In genomic region chr2:45879936-45880335, GRCh38 we compare ENCODE assay signal across 18 cellular contexts.
DNase-seq lines count a peak whose midpoint lies in the region; ATAC-seq and TF ChIP-seq lines count a peak whose summit lies in the region.
"Had no signal": no experiment of that assay in that cellular context is flagged by ENCODE, and none has a peak within 500 bp of the region (broad histone marks: within the 10 kb centered on the region; RNA-seq: fewer than 3 reads in every experiment).

No MANE protein-coding gene starts in this region.

- H3K79me2 ChIP-seq in Karpas-422 (ENCODE audit: low read length), result peaks cover 94% of the 10 kb centered on the region

- H3K4me1 ChIP-seq in Karpas-422 (ENCODE audit: low read length) (peaks cover 47% of the 10 kb centered on the region), sigmoid colon (peaks cover 0 to 56% (median 55%) of the 10 kb centered on the region in 4 donors)
- H3K4me1 ChIP-seq: A549, Caco-2 had no signal

- no peak overlapping the region for H3K4me3 Mint-ChIP-seq in naive B cell
- H3K4me3 Mint-ChIP-seq: B cell; CD4-positive, alpha-beta T cell; CD8-positive, alpha-beta T cell had no signal

- no peak for TF ChIP-seq POLR2A in sigmoid colon (IDR thresholded peaks at IDR 0.05)

- H3K9me3 Mint-ChIP-seq in naive B cell, result peaks cover 7 to 32% (median 20%) of the 10 kb centered on the region in 7 donors

- no peaks in the 10 kb centered on the region for H3K9me2 ChIP-seq in Karpas-422 (replicated peaks; ENCODE audit: insufficient read depth, low read length)

- WGBS in sigmoid colon, 2 donors, result 97% methylated on average over 2 of the region's 2 CpGs

- H3K9ac ChIP-seq in Karpas-422 (ENCODE audit: low read length), result no peak overlapping the region
- H3K9ac ChIP-seq: BLaER1 treated with 17β-estradiol and CSF1 and Interleukin-3, amounts not matched to agents 10 nM and 100 nM had no signal

- H3K27ac Mint-ChIP-seq in naive B cell, result peak overlapping the region in 4 of 6 donors; percentile 3 to 46 (median 36)
- H3K27ac Mint-ChIP-seq: B cell; CD4-positive, alpha-beta T cell; CD8-positive, alpha-beta T cell had no signal

- H3K9me3 ChIP-seq in Karpas-422 (ENCODE audit: low read length), result 0 out of 2 replicates have a peak, but pooled peaks cover 9% of the 10 kb centered on the region
- peaks cover 0 to 9% (median 2%) of the 10 kb centered on the region in 4 donors for H3K9me3 ChIP-seq in sigmoid colon

- H3K36me3 Mint-ChIP-seq in naive B cell, result peaks cover 35 to 44% of the 10 kb centered on the region in 2 donors

- H3K27me3 Mint-ChIP-seq in naive B cell, result no peaks in the 10 kb centered on the region
- H3K27me3 Mint-ChIP-seq: B cell; CD4-positive, alpha-beta T cell had no signal

- peak overlapping the region; percentile 17; the same call in 1 of the 2 replicates for H3K27ac ChIP-seq in Karpas-422 (ENCODE audit: low read length)
- peak overlapping the region in 3 of 4 donors; percentile 48 to 70 (median 66) for H3K27ac ChIP-seq in sigmoid colon
- H3K27ac ChIP-seq: 22Rv1; A549; BLaER1 treated with 17β-estradiol and CSF1 and Interleukin-3, amounts not matched to agents 10 nM and 100 nM; C4-2B had no signal

- peaks cover 18 to 28% (median 19%) of the 10 kb centered on the region in 3 donors for H3K4me1 Mint-ChIP-seq in naive B cell

- TF ChIP-seq CTCF in sigmoid colon (IDR thresholded peaks at IDR 0.05), result no peak

- H3K4me2 ChIP-seq in Karpas-422 (ENCODE audit: low read depth, low read length, poor library complexity, severe bottlenecking), result no peak overlapping the region
- H3K4me2 ChIP-seq: A549; BLaER1 treated with 17β-estradiol and CSF1 and Interleukin-3, amounts not matched to agents 10 nM and 100 nM had no signal

- intact Hi-C loops in sigmoid colon (cut with DNase I), result loop anchor here (5.0 kb wide), 1 partner anchor 113 kb away; no protein-coding TSS in a partner anchor

- H4K20me1 ChIP-seq in Karpas-422 (ENCODE audit: insufficient read depth, low read depth, low read length), result no peaks in the 10 kb centered on the region

- no peak for TF ChIP-seq EP300 in sigmoid colon (IDR thresholded peaks at IDR 0.05)

- DNase-seq in Karpas-422 (no peak), naive B cell (no peak), sigmoid colon (no peak), NCI-H526 (lab: John Stamatoyannopoulos, UW) (no peak)
- DNase-seq in stimulated activated CD4-positive, alpha-beta T cell treated with anti-CD3 and anti-CD28 coated beads, Interleukin-15, amount 100 ng/mL, for 24 hours, result no peak
- DNase-seq: AML-193; Calu3; CD4-positive, alpha-beta T cell; CD8-positive, alpha-beta T cell; DMS79 treated with DMSO at 0.1 percent for 48 hours; GF-D8 had no signal

- H3K36me3 ChIP-seq in Karpas-422 (ENCODE audit: insufficient read depth, low read length) (peaks cover 42% of the 10 kb centered on the region), sigmoid colon (no peaks in the 10 kb centered on the region)

- H3K4me3 ChIP-seq in Karpas-422 (ENCODE audit: low read length), result no peak overlapping the region
- no peak overlapping the region for H3K4me3 ChIP-seq in sigmoid colon
- H3K4me3 ChIP-seq: A549; BLaER1 treated with 17β-estradiol and CSF1 and Interleukin-3, amounts not matched to agents 10 nM and 100 nM had no signal

- no peaks in the 10 kb centered on the region for H3K27me3 ChIP-seq in Karpas-422 (ENCODE audit: low read length)
- no peaks in the 10 kb centered on the region for H3K27me3 ChIP-seq in sigmoid colon
- H3K27me3 ChIP-seq: BLaER1 treated with 17β-estradiol and CSF1 and Interleukin-3, amounts not matched to agents 10 nM and 100 nM had no signal

- ATAC-seq in naive B cell (ENCODE audit: low read depth in 2 of 2) (no peak), HG02798 (IDR thresholded peaks at IDR 0.05; ENCODE audit: poor library complexity, unreplicated experiment) (no peak)
- ATAC-seq: CD8-positive, alpha-beta T cell had no signal

- no peak overlapping the region for H2AFZ ChIP-seq in Karpas-422 (ENCODE audit: low read length)
